22 cellular contexts compared by ENCODE assay signal in the genomic region with DNA sequence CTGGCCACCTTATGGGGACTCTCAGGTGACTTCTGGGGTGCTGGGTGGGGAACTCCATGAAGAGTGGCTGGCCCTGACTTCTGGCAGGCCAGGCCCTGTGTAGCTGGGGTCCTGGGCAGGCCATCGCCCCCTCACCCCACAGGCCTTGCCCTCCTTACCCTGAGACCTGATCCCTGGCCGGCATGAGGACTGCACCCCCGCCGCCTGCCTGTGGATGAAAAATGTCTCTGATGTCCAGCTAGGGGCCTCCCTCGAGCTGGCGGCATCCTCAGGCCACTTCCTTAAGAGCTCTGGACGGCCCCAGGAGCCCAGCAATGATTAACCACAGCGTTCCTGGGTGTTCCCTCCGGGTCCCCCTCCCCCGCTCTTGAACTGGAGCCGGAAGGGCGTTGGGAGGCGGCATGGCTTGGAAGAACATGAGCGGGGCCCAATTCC. TPM values are rescaled to one million over a fixed set of nuclear protein-coding genes. Genes with fewer than 3 reads are reported as not detected.
A peak's percentile ranks its signal among the peaks of the same experiment; 100 is the strongest.
DNase-seq lines count a peak whose midpoint lies in the region; ATAC-seq and TF ChIP-seq lines count a peak whose summit lies in the region.
"Had no signal": no experiment of that assay in that cellular context is flagged by ENCODE, and none has a peak within 500 bp of the region (broad histone marks: within the 10 kb centered on the region; RNA-seq: fewer than 3 reads in every experiment).

No MANE protein-coding gene starts in this region.

- no peak for TF ChIP-seq POLR2A in upper lobe of left lung (IDR thresholded peaks at IDR 0.05)

- H3K4me3 ChIP-seq in duodenal mucosa (ENCODE audit: low read depth in 1 of 2, low read length in 2 of 2) (peak overlapping the region in 1 of 2 donors; percentile 21), lung (no peak overlapping the region), upper lobe of left lung (peak overlapping the region in 1 of 4 donors; percentile 6)
- H3K4me3 ChIP-seq: tibial nerve had no signal

- ATAC-seq in lung (ENCODE audit: insufficient read depth, low FRiP score) (peak; percentile 74), upper lobe of left lung (ENCODE audit: low FRiP score in 2 of 2) (peak; percentile 50 to 87)
- ATAC-seq: effector memory CD8-positive, alpha-beta T cell; stimulated activated naive B cell treated with anti-CD40 and anti-IgM and Interleukin-4, amounts not matched to agents 10 μg/mL and 1 μg/mL and 100 μg/mL, for 72 hours had no signal

- H3K9ac ChIP-seq in duodenal mucosa (ENCODE audit: low read depth in 1 of 2, low read length in 2 of 2) = peak overlapping the region; percentile 21 to 47

- H3K9me3 ChIP-seq in duodenal mucosa (ENCODE audit: control insufficient read depth in 1 of 2, low read length in 2 of 2) (no peaks in the 10 kb centered on the region), lung (ENCODE audit: control insufficient read depth in 2 of 2, insufficient read depth in 1 of 2, low read length in 1 of 2) (peaks cover 0 to 2% of the 10 kb centered on the region in 2 donors), upper lobe of left lung (no peaks in the 10 kb centered on the region)
- H3K9me3 ChIP-seq: tibial nerve had no signal

- TF ChIP-seq CTCF in lung (IDR thresholded peaks at IDR 0.05; ENCODE audit: control extremely low read depth, extremely low read depth) (no peak), upper lobe of left lung (IDR thresholded peaks at IDR 0.05) (peak in 4 of 6 experiments; percentile 12 to 56 (median 46))

- H3K4me1 ChIP-seq in duodenal mucosa (ENCODE audit: control insufficient read depth in 1 of 2, insufficient read depth in 2 of 2, low read length in 2 of 2) = peaks cover 17 to 18% of the 10 kb centered on the region in 2 donors
- H3K4me1 ChIP-seq in lung (ENCODE audit: control insufficient read depth in 2 of 2, insufficient read depth in 2 of 2, low read length in 2 of 2) = peaks cover 0 to 7% of the 10 kb centered on the region in 2 donors
- peaks cover 0 to 8% (median 6%) of the 10 kb centered on the region in 4 donors for H3K4me1 ChIP-seq in upper lobe of left lung
- H3K4me1 ChIP-seq: tibial nerve had no signal

- H3K27ac ChIP-seq in duodenal mucosa (ENCODE audit: low read depth, low read length) (no peak overlapping the region), lung (ENCODE audit: low read depth in 1 of 2, low read length in 1 of 2) (peak overlapping the region in 1 of 2 donors; percentile 62), upper lobe of left lung (peak overlapping the region in 3 of 4 donors; percentile 33 to 79 (median 53))
- H3K27ac ChIP-seq: C4-2B, tibial nerve, WERI-Rb-1 had no signal

- TF ChIP-seq EP300 in upper lobe of left lung (IDR thresholded peaks at IDR 0.05) = peak in 1 of 4 donors; percentile 73

- no peaks in the 10 kb centered on the region for H3K36me3 ChIP-seq in duodenal mucosa (ENCODE audit: control insufficient read depth in 1 of 2, insufficient read depth in 2 of 2, low read length in 2 of 2)
- no peaks in the 10 kb centered on the region for H3K36me3 ChIP-seq in lung (ENCODE audit: control insufficient read depth in 2 of 2, insufficient read depth in 2 of 2, low read length in 2 of 2)
- H3K36me3 ChIP-seq in upper lobe of left lung = no peaks in the 10 kb centered on the region
- H3K36me3 ChIP-seq: tibial nerve, WERI-Rb-1 had no signal

- WGBS in lung, 2 donors = 43 to 67% methylated on average over 14 of the region's 14 CpGs
- WGBS in upper lobe of left lung, 2 donors = 50 to 51% methylated on average over 14 of the region's 14 CpGs

- DNase-seq in DMS53 (lab: John Stamatoyannopoulos, UW) (peak; percentile 19), DMS53 treated with DMSO at 0.1 percent for 48 hours (lab: John Stamatoyannopoulos, UW; ENCODE audit: unreplicated experiment) (no peak), lung (ENCODE audit: low spot score) (peak; percentile 87), upper lobe of left lung (peak; percentile 75 to 92), cortex of kidney (lab: John Stamatoyannopoulos, UW) (no peak), NCI-H1092 (lab: John Stamatoyannopoulos, UW) (no peak), occipital lobe (lab: John Stamatoyannopoulos, UW) (no peak)
- DNase-seq: 8988T; DMS79 treated with DMSO at 0.1 percent for 48 hours; effector memory CD8-positive, alpha-beta T cell; HCEC 1CT; left cardiac atrium; naive B cell; NCI-H1694 treated with DMSO at 0.1 percent for 48 hours; NCI-H446; SHP77 treated with DMSO at 0.1 percent for 48 hours; stimulated activated naive B cell treated with anti-CD40 and anti-IgM and Interleukin-4, amounts not matched to agents 10 μg/mL and 1 μg/mL and 100 μg/mL, for 72 hours; WERI-Rb-1 had no signal

- H3K27me3 ChIP-seq in duodenal mucosa (ENCODE audit: control insufficient read depth in 1 of 2, insufficient read depth in 2 of 2, low read length in 2 of 2) (no peaks in the 10 kb centered on the region), lung (ENCODE audit: control insufficient read depth, insufficient read depth) (no peaks in the 10 kb centered on the region), upper lobe of left lung (no peaks in the 10 kb centered on the region)
- H3K27me3 ChIP-seq: tibial nerve had no signal

RNA-seq across cellular contexts. Expression of a gene that starts 31.8 kb away (rescaled TPM):
- 1 to 10 TPM; 4.1 to 9.3 TPM for total RNA-seq in lung
- 1 to 10 TPM; 1.5 to 4.7 TPM for polyA plus RNA-seq in lung
- total RNA-seq in upper lobe of left lung = 1 to 10 TPM; 6.1 to 9.6 (median 6.2) TPM
- 0.62 TPM for total RNA-seq in occipital lobe
- total RNA-seq: left cardiac atrium; T-helper 1 cell treated with Interleukin-12 subunit alpha and Interleukin-12 subunit beta and Interleukin-4 antibody, amounts not matched to agents 30 ng/mL and 1 ng/mL, for 36 hours had no signal

Comparison
In these comparisons a context has a peak if more than half of its experiments do, and no peak if none do; other contexts are left out.
1. DNase-seq: peak in DMS53 (single experiment), lung (single experiment) and upper lobe of left lung (2 of 2); none in DMS53 treated with DMSO at 0.1 percent for 48 hours (single experiment), cortex of kidney (single experiment), NCI-H1092 (single experiment) and occipital lobe (single experiment).